8 cellular contexts compared by ENCODE assay signal in genomic region chr4:56656346-56656643, GRCh38. TPM values are rescaled to one million over a fixed set of nuclear protein-coding genes. Genes with fewer than 3 reads are reported as not detected.
A peak's percentile ranks its signal among the peaks of the same experiment; 100 is the strongest.
DNase-seq lines count a peak whose midpoint lies in the region; ATAC-seq and TF ChIP-seq lines count a peak whose summit lies in the region.

No MANE protein-coding gene starts in this region.

- H3K27ac ChIP-seq in gastroesophageal sphincter = peak overlapping the region in 1 of 4 donors; percentile 75

- ATAC-seq in HG02798 (IDR thresholded peaks at IDR 0.05; ENCODE audit: poor library complexity, unreplicated experiment) (peak; percentile 34), gastroesophageal sphincter (no peak), HG02973 (IDR thresholded peaks at IDR 0.05; ENCODE audit: unreplicated experiment) (no peak)
- peak; percentile 70 to 76 for ATAC-seq in activated T-cell treated with anti-CD3 and anti-CD28 coated beads, Interleukin-2, amount 50 U/mL, for 72 hours (replicated peaks in 1 of 2)

- peak overlapping the region; percentile 74 to 87 for H3K4me3 Mint-ChIP-seq in activated T-cell treated with anti-CD3 and anti-CD28 coated beads, Interleukin-2, amount 50 U/mL, for 72 hours
- peak overlapping the region; percentile 58 for H3K4me3 Mint-ChIP-seq in progenitor cell of endocrine pancreas (ENCODE audit: low read depth)

- no peak for TF ChIP-seq CTCF in gastroesophageal sphincter (IDR thresholded peaks at IDR 0.05)
- TF ChIP-seq CTCF in progenitor cell of endocrine pancreas (IDR thresholded peaks at IDR 0.05; ENCODE audit: unreplicated experiment) = peak; percentile 28

- peaks cover 68% of the 10 kb centered on the region for H3K27me3 ChIP-seq in gastroesophageal sphincter

- TF ChIP-seq POLR2A in gastroesophageal sphincter (IDR thresholded peaks at IDR 0.05) = no peak

- H3K9me3 Mint-ChIP-seq in activated T-cell treated with anti-CD3 and anti-CD28 coated beads, Interleukin-2, amount 50 U/mL, for 72 hours = no peaks in the 10 kb centered on the region
- no peaks in the 10 kb centered on the region for H3K9me3 Mint-ChIP-seq in progenitor cell of endocrine pancreas (ENCODE audit: low read depth)

- H3K4me1 Mint-ChIP-seq in activated T-cell treated with anti-CD3 and anti-CD28 coated beads, Interleukin-2, amount 50 U/mL, for 72 hours (ENCODE audit: low read depth) = peaks cover 47% of the 10 kb centered on the region
- H3K4me1 Mint-ChIP-seq in progenitor cell of endocrine pancreas (ENCODE audit: low read depth) = peaks cover 3% of the 10 kb centered on the region

- DNase-seq in activated T-cell treated with anti-CD3 and anti-CD28 coated beads, Interleukin-2, amount 50 U/mL, for 72 hours = peak; percentile 70 to 71
- DNase-seq in progenitor cell of endocrine pancreas (ENCODE audit: low spot score, unreplicated experiment) (no peak), GM19240 (ENCODE audit: insufficient read length, low spot score) (no peak), DMS153 treated with DMSO at 0.1 percent for 48 hours (lab: John Stamatoyannopoulos, UW; ENCODE audit: unreplicated experiment) (no peak), cerebellar cortex (ENCODE audit: low spot score) (no peak)

- peaks cover 5 to 11% of the 10 kb centered on the region in 2 donors for H3K36me3 Mint-ChIP-seq in activated T-cell treated with anti-CD3 and anti-CD28 coated beads, Interleukin-2, amount 50 U/mL, for 72 hours (ENCODE audit: insufficient read depth in 2 of 2)
- H3K36me3 Mint-ChIP-seq in progenitor cell of endocrine pancreas (ENCODE audit: insufficient read depth) = no peaks in the 10 kb centered on the region

- H3K4me3 ChIP-seq in gastroesophageal sphincter = peak overlapping the region; percentile 38 to 52

- peak overlapping the region; percentile 34 for H3K27ac Mint-ChIP-seq in activated T-cell treated with anti-CD3 and anti-CD28 coated beads, Interleukin-2, amount 50 U/mL, for 72 hours
- H3K27ac Mint-ChIP-seq in progenitor cell of endocrine pancreas = no peak overlapping the region

- H3K36me3 ChIP-seq in gastroesophageal sphincter = no peaks in the 10 kb centered on the region

- H3K4me1 ChIP-seq in gastroesophageal sphincter = peaks cover 0 to 30% (median 0%) of the 10 kb centered on the region in 3 donors

- no peaks in the 10 kb centered on the region for H3K9me3 ChIP-seq in gastroesophageal sphincter

- no peak for TF ChIP-seq EP300 in gastroesophageal sphincter (IDR thresholded peaks at IDR 0.05)

- H3K27me3 Mint-ChIP-seq in activated T-cell treated with anti-CD3 and anti-CD28 coated beads, Interleukin-2, amount 50 U/mL, for 72 hours (ENCODE audit: low read depth) = peaks cover 47% of the 10 kb centered on the region
- H3K27me3 Mint-ChIP-seq in progenitor cell of endocrine pancreas = peaks cover 84% of the 10 kb centered on the region

- WGBS in gastroesophageal sphincter (ENCODE audit: low coverage in 1 of 2), 2 donors = 5% methylated on average over 4 of the region's 19 CpGs; no CpG with 5 or more reads in 1 of the 2 donors

RNA-seq across cellular contexts. Expression of gene HOPX, which starts 24.8 kb away (rescaled TPM):
- total RNA-seq in activated T-cell treated with anti-CD3 and anti-CD28 coated beads, Interleukin-2, amount 50 U/mL, for 72 hours = 10 to 100 TPM; 71.1 to 93.2 TPM
- total RNA-seq in gastroesophageal sphincter = 10 to 100 TPM in 2 of 4 donors, 1 to 10 TPM in 2; 2.7 to 31.7 (median 6.6) TPM
- total RNA-seq in progenitor cell of endocrine pancreas = 0.55 and 0.69 TPM in 2 replicates

Comparison
In these comparisons a context has a peak if more than half of its experiments do, and no peak if none do; other contexts are left out.
1. ATAC-seq: peak in HG02798 (single experiment) and activated T-cell treated with anti-CD3 and anti-CD28 coated beads, Interleukin-2, amount 50 U/mL, for 72 hours (2 of 2); none in gastroesophageal sphincter (single experiment) and HG02973 (single experiment).
2. DNase-seq: peak in activated T-cell treated with anti-CD3 and anti-CD28 coated beads, Interleukin-2, amount 50 U/mL, for 72 hours (2 of 2); none in progenitor cell of endocrine pancreas (single experiment), GM19240 (single experiment), DMS153 treated with DMSO at 0.1 percent for 48 hours (single experiment) and cerebellar cortex (single experiment).